ENCODE assay signal across 16 cellular contexts in genomic region chr2:214652473-214652872, GRCh38.
DNase-seq lines count a peak whose midpoint lies in the region; ATAC-seq and TF ChIP-seq lines count a peak whose summit lies in the region.
"Had no signal": no experiment of that assay in that cellular context is flagged by ENCODE, and none has a peak within 500 bp of the region (broad histone marks: within the 10 kb centered on the region; RNA-seq: fewer than 3 reads in every experiment).

No MANE protein-coding gene starts in this region.

- ATAC-seq in HG02588 (IDR thresholded peaks at IDR 0.05; ENCODE audit: unreplicated experiment) = no peak
- no peak for ATAC-seq in GM18519 (IDR thresholded peaks at IDR 0.05; ENCODE audit: low FRiP score, unreplicated experiment)
- ATAC-seq: CD8-positive, alpha-beta T cell; GM23338; HCT116 had no signal

- TF ChIP-seq CTCF in osteocyte (IDR thresholded peaks at IDR 0.05) (no peak), GM13977 (IDR thresholded peaks at IDR 0.05; ENCODE audit: extremely low read depth, insufficient read depth, missing control alignments) (no peak)

- no peak overlapping the region for H3K4me3 Mint-ChIP-seq in osteocyte (ENCODE audit: unreplicated experiment)
- H3K4me3 Mint-ChIP-seq: B cell; CD4-positive, CD25-positive, alpha-beta regulatory T cell; CD8-positive, alpha-beta T cell; GM23338; H9 had no signal

- H3K36me3 Mint-ChIP-seq in osteocyte (ENCODE audit: unreplicated experiment) = peaks cover 8% of the 10 kb centered on the region
- H3K36me3 Mint-ChIP-seq: CD4-positive, CD25-positive, alpha-beta regulatory T cell; CD8-positive, alpha-beta T cell had no signal

- in situ Hi-C loops in SK-MEL-5 (cut with HindIII; ENCODE audit: low pct_unique_long_range_greater_than_20kb, low sequenced_read_pairs) = no loop called here
- in situ Hi-C loops in GM13977 (cut with MboI; ENCODE audit: low pct_unique_long_range_greater_than_20kb, low sequenced_read_pairs, unreplicated experiment) = no loop called here

- peak overlapping the region; percentile 40 for H3K27ac Mint-ChIP-seq in osteocyte (ENCODE audit: unreplicated experiment)
- H3K27ac Mint-ChIP-seq: B cell; CD4-positive, CD25-positive, alpha-beta regulatory T cell; CD8-positive, alpha-beta T cell; GM23338; H9 had no signal

- peaks cover 45% of the 10 kb centered on the region for H3K4me1 Mint-ChIP-seq in osteocyte (ENCODE audit: unreplicated experiment)
- H3K4me1 Mint-ChIP-seq: B cell; CD4-positive, CD25-positive, alpha-beta regulatory T cell; H9 had no signal

- peaks cover 11% of the 10 kb centered on the region for H3K9me3 Mint-ChIP-seq in osteocyte (ENCODE audit: unreplicated experiment)

- peak; percentile 64 for DNase-seq in SK-MEL-5 (ENCODE audit: low read depth, low spot score)
- DNase-seq in globus pallidus (ENCODE audit: low spot score) = peak; percentile 41
- DNase-seq in osteocyte (ENCODE audit: extremely low spot score, unreplicated experiment) = no peak
- DNase-seq in superior temporal gyrus (ENCODE audit: extremely low spot score) = peak; percentile 51
- no peak for DNase-seq in GM13977 (ENCODE audit: low spot score)
- DNase-seq: Caco-2; CD4-positive, CD25-positive, alpha-beta regulatory T cell; CD8-positive, alpha-beta T cell; DMS153; DND-41; H9 had no signal

- no peaks in the 10 kb centered on the region for H3K27me3 Mint-ChIP-seq in osteocyte (ENCODE audit: unreplicated experiment)
- H3K27me3 Mint-ChIP-seq: B cell; CD4-positive, CD25-positive, alpha-beta regulatory T cell had no signal

Comparison
In these comparisons a context has a peak if more than half of its experiments do, and no peak if none do; other contexts are left out.
1. DNase-seq: peak in SK-MEL-5 (single experiment), globus pallidus (single experiment) and superior temporal gyrus (single experiment); none in osteocyte (single experiment) and GM13977 (single experiment).